ENCODE assay signal across 8 cellular contexts in genomic region chr17:57747221-57748017, GRCh38. TPM values are rescaled to one million over a fixed set of nuclear protein-coding genes. Genes with fewer than 3 reads are reported as not detected.
DNase-seq lines count a peak whose midpoint lies in the region; ATAC-seq and TF ChIP-seq lines count a peak whose summit lies in the region.

No MANE protein-coding gene starts in this region.

- POLR2A ChIA-PET in WTC11 (lab: Charles Lee): no interaction called here

- H3K4me3 Mint-ChIP-seq in WTC11: no peak overlapping the region
- H3K4me3 Mint-ChIP-seq in stimulated activated naive CD8-positive, alpha-beta T cell treated with anti-CD3 and anti-CD28 coated beads, Interleukin-15, amount 100 ng/mL, for 72 hours: no peak overlapping the region

- H3K9me3 Mint-ChIP-seq in WTC11: no peaks in the 10 kb centered on the region
- H3K9me3 Mint-ChIP-seq in stimulated activated naive CD8-positive, alpha-beta T cell treated with anti-CD3 and anti-CD28 coated beads, Interleukin-15, amount 100 ng/mL, for 72 hours: no peaks in the 10 kb centered on the region

- peak; percentile 79 for ATAC-seq in WTC11
- ATAC-seq in stimulated activated naive CD8-positive, alpha-beta T cell treated with anti-CD3 and anti-CD28 coated beads, Interleukin-15, amount 100 ng/mL, for 72 hours: peak; percentile 80
- ATAC-seq in GM21723 (IDR thresholded peaks at IDR 0.05; ENCODE audit: unreplicated experiment): no peak

- no peaks in the 10 kb centered on the region; the same call in 1 of the 2 replicates for H3K27me3 Mint-ChIP-seq in WTC11 (ENCODE audit: low read depth)
- H3K27me3 Mint-ChIP-seq in stimulated activated naive CD8-positive, alpha-beta T cell treated with anti-CD3 and anti-CD28 coated beads, Interleukin-15, amount 100 ng/mL, for 72 hours: no peaks in the 10 kb centered on the region

- H3K27ac Mint-ChIP-seq in WTC11: no peak overlapping the region
- peak overlapping the region in 1 of 2 donors; percentile 44 for H3K27ac Mint-ChIP-seq in stimulated activated naive CD8-positive, alpha-beta T cell treated with anti-CD3 and anti-CD28 coated beads, Interleukin-15, amount 100 ng/mL, for 72 hours

- peak; percentile 43 for TF ChIP-seq CTCF in WTC11 (IDR thresholded peaks at IDR 0.05)

- CTCF ChIA-PET in WTC11 (lab: Charles Lee): interaction anchor here (0.5 to 2.3 kb wide), 54 partner anchors 9 to 665 kb away, joined by 3 to 35 read pairs (median 4); partner anchors contain the start of gene MSI2

- peaks cover 4% of the 10 kb centered on the region for H3K4me1 Mint-ChIP-seq in WTC11
- H3K4me1 Mint-ChIP-seq in stimulated activated naive CD8-positive, alpha-beta T cell treated with anti-CD3 and anti-CD28 coated beads, Interleukin-15, amount 100 ng/mL, for 72 hours: peaks cover 19% of the 10 kb centered on the region

- DNase-seq in AML-193 (lab: John Stamatoyannopoulos, UW): peak; percentile 73 to 89
- DNase-seq in GM19238 (ENCODE audit: insufficient read length, low spot score): peak; percentile 35
- DNase-seq in NCI-H2196 treated with DMSO at 0.1 percent for 48 hours (lab: John Stamatoyannopoulos, UW; ENCODE audit: unreplicated experiment): peak; percentile 76
- no peak for DNase-seq in WTC11 (ENCODE audit: low spot score)
- peak; percentile 18 for DNase-seq in effector CD4-positive, alpha-beta T cell
- DNase-seq in medulla oblongata (ENCODE audit: extremely low spot score): peak; percentile 80
- DNase-seq in stimulated activated naive CD8-positive, alpha-beta T cell treated with anti-CD3 and anti-CD28 coated beads, Interleukin-15, amount 100 ng/mL, for 72 hours: peak; percentile 33 to 38

- no peaks in the 10 kb centered on the region for H3K36me3 Mint-ChIP-seq in WTC11

TF ChIP-seq in WTC11, 78 proteins besides CTCF, POLR2A, EP300 and RAD21:
- TF ChIP-seq NR2C2 (CRISPR knock-in tag; IDR thresholded peaks at IDR 0.05): no peak
- TF ChIP-seq NFE2L1 (CRISPR knock-in tag; IDR thresholded peaks at IDR 0.05): no peak
- no peak for TF ChIP-seq SOX15 (CRISPR knock-in tag; IDR thresholded peaks at IDR 0.05)
- no peak for TF ChIP-seq ZMAT4 (CRISPR knock-in tag; IDR thresholded peaks at IDR 0.05)
- TF ChIP-seq GABPB1 (CRISPR knock-in tag; IDR thresholded peaks at IDR 0.05): no peak
- TF ChIP-seq FOXP1 (CRISPR knock-in tag; IDR thresholded peaks at IDR 0.05; ENCODE audit: borderline replicate concordance): no peak
- TF ChIP-seq ESRRA (CRISPR knock-in tag; IDR thresholded peaks at IDR 0.05; ENCODE audit: borderline replicate concordance): no peak
- no peak for TF ChIP-seq NR1H2 (CRISPR knock-in tag; IDR thresholded peaks at IDR 0.05)
- no peak for TF ChIP-seq ZBTB43 (CRISPR knock-in tag; IDR thresholded peaks at IDR 0.05)
- no peak for TF ChIP-seq USF1 (CRISPR knock-in tag; IDR thresholded peaks at IDR 0.05)

RNA-seq across cellular contexts. Expression of gene CCDC182, which starts 2.3 kb away (rescaled TPM):
- total RNA-seq in WTC11 (2021): not detected in 3 replicates
